In the genomic region with DNA sequence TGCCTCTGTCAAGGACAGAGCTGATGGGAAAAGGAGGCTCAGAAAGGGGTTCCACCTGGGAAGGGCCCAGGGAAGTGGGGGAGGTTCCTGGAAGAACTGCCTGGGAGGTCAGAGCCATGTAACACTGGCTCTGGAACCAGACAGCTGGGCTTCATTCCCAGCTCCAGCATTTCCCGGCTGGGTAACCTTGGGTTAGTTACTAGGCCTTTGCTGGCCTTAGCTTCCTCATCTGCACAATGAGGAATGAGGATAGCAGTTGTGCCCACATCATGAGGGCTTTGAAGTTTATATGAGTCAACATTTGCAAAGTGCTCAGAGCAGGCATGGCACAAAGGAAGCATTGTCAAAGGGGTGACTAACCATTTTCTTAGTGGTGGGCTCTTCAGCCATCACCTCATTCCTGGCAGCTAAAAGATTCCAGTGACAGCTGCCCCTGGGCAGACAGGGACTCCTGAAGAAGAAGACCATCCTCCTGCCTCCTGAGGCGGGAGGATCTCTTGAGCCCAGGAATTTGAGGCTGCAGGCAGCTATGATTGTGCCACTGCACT, we compare ENCODE assay signal across 8 cellular contexts. TPM values are rescaled to one million over a fixed set of nuclear protein-coding genes. Genes with fewer than 3 reads are reported as not detected.
DNase-seq lines count a peak whose midpoint lies in the region; ATAC-seq, FAIRE-seq and TF ChIP-seq lines count a peak whose summit lies in the region.

No MANE protein-coding gene starts in this region.

- H3K4me1 ChIP-seq in adrenal gland (replicated peaks in 1 of 2), result peaks cover 31 to 33% of the 10 kb centered on the region in 2 donors

- DNase-seq in stimulated activated CD4-positive, alpha-beta T cell treated with anti-CD3 and anti-CD28 coated beads, Interleukin-1b, Interleukin-23, amount 100 ng/mL, for 48 hours, result peak; percentile 27
- no peak for DNase-seq in stimulated activated CD4-positive, alpha-beta T cell treated with anti-CD3 and anti-CD28 coated beads, Interleukin-15, amount 100 ng/mL, for 24 hours
- DNase-seq in adrenal gland (peak in 6 of 7 donors; percentile 71 to 87 (median 80)), medulla oblongata (ENCODE audit: extremely low spot score) (peak; percentile 64), NCI-H345 treated with DMSO at 0.1 percent for 48 hours (lab: John Stamatoyannopoulos, UW; ENCODE audit: unreplicated experiment) (no peak), GM12891 (ENCODE audit: insufficient read length, low spot score) (no peak), iPS-NIHi11 (ENCODE audit: low spot score) (no peak)

- TF ChIP-seq POLR2A in adrenal gland (IDR thresholded peaks at IDR 0.05) (peak in 1 of 2 donors; percentile 26), GM12891 (IDR thresholded peaks at IDR 0.05; ENCODE audit: low read depth, low read length) (no peak)

- H3K9me3 ChIP-seq in adrenal gland (replicated peaks in 1 of 3), result no peaks in the 10 kb centered on the region

- ATAC-seq in HG03159 (IDR thresholded peaks at IDR 0.05; ENCODE audit: unreplicated experiment), result no peak

- no peaks in the 10 kb centered on the region for H3K27me3 ChIP-seq in adrenal gland

- no peak overlapping the region for H3K4me3 ChIP-seq in adrenal gland

- TF ChIP-seq CTCF in adrenal gland (IDR thresholded peaks at IDR 0.05), result no peak

- 50 to 55% (median 52%) methylated on average over 2 of the region's 2 CpGs; no CpG with 5 or more reads in 1 of the 4 donors for WGBS in adrenal gland, 4 donors

- H3K27ac ChIP-seq in adrenal gland, result peak overlapping the region; percentile 78 to 100 (median 93)

- FAIRE-seq in GM12891 (lab: Jason Lieb, UNC), result no peak

- H3K36me3 ChIP-seq in adrenal gland (replicated peaks in 1 of 2), result peaks cover 0 to 20% of the 10 kb centered on the region in 2 donors

- intact Hi-C loops in adrenal gland (cut with DNase I), result no loop called here

TF ChIP-seq in GM12891, 5 proteins besides CTCF, POLR2A, EP300 and RAD21:
- no peak for TF ChIP-seq POU2F2 (IDR thresholded peaks at IDR 0.05; ENCODE audit: low read depth, low read length)

RNA-seq across cellular contexts. Expression of gene DNAJB1, which starts 1.7 kb away (rescaled TPM):
- 100 to 1,000 TPM in 6 of 8 donors, 10 to 100 TPM in 2; 86.9 to 208 (median 123) TPM for total RNA-seq in adrenal gland
- 100 to 1,000 TPM in 1 of 3 donors, 10 to 100 TPM in 2; 42.5 to 192 (median 45.5) TPM for polyA plus RNA-seq in adrenal gland
- polyA plus RNA-seq in GM12891 (2012; ENCODE audit: low read depth, missing spikeins), result 26.5 TPM

RNA-seq across cellular contexts. Expression of gene TECR, which starts 9.5 kb away (rescaled TPM):
- total RNA-seq in adrenal gland, result 100 to 1,000 TPM; 142 to 282 (median 212) TPM
- 100 to 1,000 TPM; 212 to 610 (median 550) TPM for polyA plus RNA-seq in adrenal gland
- 50.2 TPM for polyA plus RNA-seq in GM12891 (2012; ENCODE audit: low read depth, missing spikeins)

RNA-seq across cellular contexts. Expression of gene GIPC1, which starts 24.0 kb away (rescaled TPM):
- 10 to 100 TPM; 52.2 to 69.9 (median 61.2) TPM for total RNA-seq in adrenal gland
- 10 to 100 TPM; 26.6 to 85.7 (median 74.3) TPM for polyA plus RNA-seq in adrenal gland
- 10.4 TPM for polyA plus RNA-seq in GM12891 (2012; ENCODE audit: low read depth, missing spikeins)

RNA-seq across cellular contexts. Expression of gene PTGER1, which starts 44.8 kb away (rescaled TPM):
- 1 to 10 TPM; 2.0 to 9.8 (median 4.0) TPM for total RNA-seq in adrenal gland
- polyA plus RNA-seq in adrenal gland, result 1 to 10 TPM in 2 of 3 donors, not detected in 1; 1.9 to 4.8 TPM
- polyA plus RNA-seq in GM12891 (2012; ENCODE audit: low read depth, missing spikeins), result not detected

RNA-seq across cellular contexts. Expression of gene NDUFB7, which starts 51.9 kb away (rescaled TPM):
- 100 to 1,000 TPM; 170 to 658 (median 300) TPM for total RNA-seq in adrenal gland
- 100 to 1,000 TPM in 2 of 3 donors, 10 to 100 TPM in 1; 19.1 to 848 (median 637) TPM for polyA plus RNA-seq in adrenal gland
- 194 TPM for polyA plus RNA-seq in GM12891 (2012; ENCODE audit: low read depth, missing spikeins)

Comparison
In these comparisons a context has a peak if more than half of its experiments do, and no peak if none do; other contexts are left out.
1. DNase-seq: peak in stimulated activated CD4-positive, alpha-beta T cell treated with anti-CD3 and anti-CD28 coated beads, Interleukin-1b, Interleukin-23, amount 100 ng/mL, for 48 hours (single experiment), adrenal gland (6 of 7) and medulla oblongata (single experiment); none in stimulated activated CD4-positive, alpha-beta T cell treated with anti-CD3 and anti-CD28 coated beads, Interleukin-15, amount 100 ng/mL, for 24 hours (single experiment), NCI-H345 treated with DMSO at 0.1 percent for 48 hours (single experiment), GM12891 (single experiment) and iPS-NIHi11 (single experiment).